In the genomic region with DNA sequence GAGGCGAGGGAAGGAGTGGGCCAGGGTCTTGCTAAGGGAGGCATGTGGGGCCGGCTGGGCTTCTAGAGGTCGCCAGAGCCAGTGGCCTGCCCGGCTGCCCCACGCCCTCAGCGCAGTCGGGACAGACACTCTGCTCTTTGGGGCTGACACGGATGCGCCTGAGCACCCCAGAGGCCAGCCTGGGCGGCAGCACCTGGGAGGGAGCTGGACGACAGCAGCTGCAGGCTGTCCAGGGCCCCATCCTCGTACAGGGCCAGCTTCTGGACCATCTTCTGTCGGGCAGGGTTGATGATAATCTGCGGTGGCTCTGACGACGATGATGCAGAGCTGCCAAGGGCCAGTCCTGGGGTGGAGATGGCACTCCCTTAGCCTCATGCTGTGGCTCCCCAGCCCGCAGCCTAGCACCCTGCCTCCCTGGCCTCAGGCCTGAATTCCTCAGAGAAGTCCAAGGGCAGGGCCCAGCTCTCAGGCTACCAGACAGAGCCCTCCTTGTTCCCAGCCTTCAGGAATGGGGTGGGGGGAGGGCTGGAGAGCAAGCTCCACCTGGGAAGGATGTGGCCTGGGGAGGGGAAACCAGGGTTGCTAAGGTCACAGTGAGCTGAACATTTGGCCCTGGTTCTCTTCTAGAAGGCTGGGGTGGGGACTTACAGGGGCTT, we compare ENCODE assay signal across 16 cellular contexts. TPM values are rescaled to one million over a fixed set of nuclear protein-coding genes. Genes with fewer than 3 reads are reported as not detected.
DNase-seq lines count a peak whose midpoint lies in the region; ATAC-seq and TF ChIP-seq lines count a peak whose summit lies in the region.
"Had no signal": no experiment of that assay in that cellular context is flagged by ENCODE, and none has a peak within 500 bp of the region (broad histone marks: within the 10 kb centered on the region; RNA-seq: fewer than 3 reads in every experiment).

No MANE protein-coding gene starts in this region.

- H2BK5ac ChIP-seq in trophoblast cell (ENCODE audit: low read depth, low read length, poor library complexity), result no peak overlapping the region

- intact Hi-C loops in activated naive CD4-positive, alpha-beta T cell treated with anti-CD3 and anti-CD28 coated beads for 36 hours (cut with micrococcal nuclease), result no loop called here

- H3K36me3 Mint-ChIP-seq in activated naive CD4-positive, alpha-beta T cell treated with anti-CD3 and anti-CD28 coated beads for 36 hours (ENCODE audit: low read depth), result peaks cover 16% of the 10 kb centered on the region

- peaks cover 8 to 14% of the 10 kb centered on the region in 2 experiments for H3K4me1 ChIP-seq in trophoblast cell (ENCODE audit: control insufficient read depth in 1 of 2, insufficient read depth in 2 of 2, low read length in 2 of 2)
- H3K4me1 ChIP-seq: right atrium auricular region had no signal

- H3K9me3 ChIP-seq in trophoblast cell (ENCODE audit: insufficient read depth, low read depth, low read length), result no peaks in the 10 kb centered on the region
- H3K9me3 ChIP-seq: right atrium auricular region, transverse colon had no signal

- peak; percentile 26 for DNase-seq in AG10803 (ENCODE audit: low read depth)
- DNase-seq in erythroblast (lab: John Stamatoyannopoulos, UW), result no peak
- peak; percentile 34 to 50 for DNase-seq in trophoblast cell
- DNase-seq in NCI-H774 (lab: John Stamatoyannopoulos, UW), result no peak
- no peak for DNase-seq in stimulated activated naive CD8-positive, alpha-beta T cell treated with anti-CD3 and anti-CD28 coated beads, Interleukin-15, amount 100 ng/mL, for 72 hours
- DNase-seq in activated naive CD4-positive, alpha-beta T cell treated with anti-CD3 and anti-CD28 coated beads for 36 hours, result no peak
- DNase-seq: activated CD4-positive, alpha-beta T cell treated with anti-CD3 and anti-CD28 coated beads for 1 hour; brain microvascular endothelial cell; COR-L47; GF-D8; nephron progenitor cell; stimulated activated CD4-positive, alpha-beta T cell treated with anti-CD3 and anti-CD28 coated beads, Interleukin-2, amount 100 ng/mL, for 48 hours; transverse colon had no signal

- H3K9ac ChIP-seq in trophoblast cell (ENCODE audit: low read length), result no peak overlapping the region

- no peaks in the 10 kb centered on the region for H3K79me2 ChIP-seq in trophoblast cell (ENCODE audit: control insufficient read depth, insufficient read depth, low read length, poor library complexity)

- CTCF ChIA-PET in activated naive CD4-positive, alpha-beta T cell treated with anti-CD3 and anti-CD28 coated beads for 36 hours (lab: Charles Lee), result interaction anchor here (0.7 to 2.6 kb wide), 9 partner anchors 8 to 79 kb away, joined by 3 to 12 read pairs (median 4); partner anchors contain the start of gene TMEM187

- H3K27me3 Mint-ChIP-seq in stimulated activated naive CD8-positive, alpha-beta T cell treated with anti-CD3 and anti-CD28 coated beads, Interleukin-15, amount 100 ng/mL, for 72 hours, result no peaks in the 10 kb centered on the region
- H3K27me3 Mint-ChIP-seq in activated naive CD4-positive, alpha-beta T cell treated with anti-CD3 and anti-CD28 coated beads for 36 hours (ENCODE audit: low read depth), result no peaks in the 10 kb centered on the region

- no peak overlapping the region for H3K4me2 ChIP-seq in trophoblast cell (ENCODE audit: low read length)

- TF ChIP-seq POLR2A in erythroblast (IDR thresholded peaks at IDR 0.05; ENCODE audit: low read length), result peak; percentile 1

- no peak for TF ChIP-seq CTCF in AG10803 (conservative IDR thresholded peaks at IDR 0.05; ENCODE audit: low read length)

- no peak overlapping the region for H3K4me3 Mint-ChIP-seq in stimulated activated naive CD8-positive, alpha-beta T cell treated with anti-CD3 and anti-CD28 coated beads, Interleukin-15, amount 100 ng/mL, for 72 hours
- no peak overlapping the region for H3K4me3 Mint-ChIP-seq in activated naive CD4-positive, alpha-beta T cell treated with anti-CD3 and anti-CD28 coated beads for 36 hours
- H3K4me3 Mint-ChIP-seq: nephron progenitor cell had no signal

- H3K79me1 ChIP-seq in trophoblast cell (ENCODE audit: low read length), result peaks cover 2% of the 10 kb centered on the region

- H3K27ac Mint-ChIP-seq in stimulated activated naive CD8-positive, alpha-beta T cell treated with anti-CD3 and anti-CD28 coated beads, Interleukin-15, amount 100 ng/mL, for 72 hours, result no peak overlapping the region
- H3K27ac Mint-ChIP-seq in activated naive CD4-positive, alpha-beta T cell treated with anti-CD3 and anti-CD28 coated beads for 36 hours, result no peak overlapping the region
- H3K27ac Mint-ChIP-seq: nephron progenitor cell had no signal

- peak overlapping the region; percentile 67 for H3K18ac ChIP-seq in trophoblast cell (ENCODE audit: low read length)

- no peak for ATAC-seq in GM21515 (IDR thresholded peaks at IDR 0.05; ENCODE audit: unreplicated experiment)
- ATAC-seq in stimulated activated naive CD8-positive, alpha-beta T cell treated with anti-CD3 and anti-CD28 coated beads, Interleukin-15, amount 100 ng/mL, for 72 hours, result no peak

- no peak overlapping the region for H2BK120ac ChIP-seq in trophoblast cell (ENCODE audit: insufficient read depth, low read length, poor library complexity)

- no peaks in the 10 kb centered on the region for H3K9me3 Mint-ChIP-seq in stimulated activated naive CD8-positive, alpha-beta T cell treated with anti-CD3 and anti-CD28 coated beads, Interleukin-15, amount 100 ng/mL, for 72 hours
- no peaks in the 10 kb centered on the region for H3K9me3 Mint-ChIP-seq in activated naive CD4-positive, alpha-beta T cell treated with anti-CD3 and anti-CD28 coated beads for 36 hours

- no peak overlapping the region for H3K4ac ChIP-seq in trophoblast cell (ENCODE audit: low read depth, low read length)

- H4K8ac ChIP-seq in trophoblast cell (ENCODE audit: low read depth, low read length), result no peak overlapping the region

- H2AK5ac ChIP-seq in trophoblast cell (ENCODE audit: low read length), result peak overlapping the region; percentile 67

- H4K91ac ChIP-seq in trophoblast cell (ENCODE audit: low read depth, low read length), result no peak overlapping the region

- H4K12ac ChIP-seq in trophoblast cell (ENCODE audit: low read depth, low read length), result peak overlapping the region; percentile 54

- peaks cover 35 to 39% of the 10 kb centered on the region in 2 experiments for H3K36me3 ChIP-seq in trophoblast cell (ENCODE audit: control insufficient read depth in 1 of 2, insufficient read depth in 2 of 2, low read length in 2 of 2)
- H3K36me3 ChIP-seq: transverse colon had no signal

- no peaks in the 10 kb centered on the region for H3K27me3 ChIP-seq in trophoblast cell (ENCODE audit: insufficient read depth, low read length)
- H3K27me3 ChIP-seq: brain microvascular endothelial cell, right atrium auricular region, transverse colon had no signal

- H3K4me3 ChIP-seq in AG10803 (ENCODE audit: low read length) (no peak overlapping the region), trophoblast cell (ENCODE audit: low read depth, low read length) (no peak overlapping the region)
- H3K4me3 ChIP-seq: right atrium auricular region, transverse colon had no signal

- peaks cover 43% of the 10 kb centered on the region for H3K4me1 Mint-ChIP-seq in stimulated activated naive CD8-positive, alpha-beta T cell treated with anti-CD3 and anti-CD28 coated beads, Interleukin-15, amount 100 ng/mL, for 72 hours
- peaks cover 9% of the 10 kb centered on the region for H3K4me1 Mint-ChIP-seq in activated naive CD4-positive, alpha-beta T cell treated with anti-CD3 and anti-CD28 coated beads for 36 hours (ENCODE audit: low read depth)

- H2BK12ac ChIP-seq in trophoblast cell (ENCODE audit: low read length), result peak overlapping the region; percentile 68

- no CpG with 5 or more reads among the region's 17 CpGs for WGBS in trophoblast cell (ENCODE audit: extremely low coverage, insufficient coverage, insufficient read length)

- no peak overlapping the region for H3K14ac ChIP-seq in trophoblast cell (ENCODE audit: low read length)

- H3K27ac ChIP-seq in trophoblast cell (ENCODE audit: low read depth, low read length), result peak overlapping the region; percentile 23
- H3K27ac ChIP-seq: brain microvascular endothelial cell, right atrium auricular region had no signal

- no peak overlapping the region for H3K23ac ChIP-seq in trophoblast cell (ENCODE audit: low read length)

- no peak overlapping the region for H2AFZ ChIP-seq in trophoblast cell (ENCODE audit: insufficient read depth, low read length, poor library complexity)

TF ChIP-seq in PFSK-1, 5 proteins besides CTCF, POLR2A, EP300 and RAD21 (continues in another document):
- no peak for TF ChIP-seq FOXP2 (optimal IDR thresholded peaks at IDR 0.05; ENCODE audit: borderline replicate concordance, extremely low read depth, extremely low read length, insufficient read depth)

RNA-seq across cellular contexts. Expression of gene IRAK1, which starts 7.2 kb away (rescaled TPM):
- polyA plus RNA-seq in PFSK-1 (2012; ENCODE audit: insufficient read length, low read depth), result 523 TPM
- polyA plus RNA-seq in trophoblast cell (2013), result 31.0 and 31.6 TPM in 2 replicates
- total RNA-seq in activated naive CD4-positive, alpha-beta T cell treated with anti-CD3 and anti-CD28 coated beads for 36 hours, result 10 to 100 TPM; 77.2 to 82.6 TPM

RNA-seq across cellular contexts. Expression of gene TMEM187, which starts 39.9 kb away (rescaled TPM):
- polyA plus RNA-seq in PFSK-1 (2012; ENCODE audit: insufficient read length, low read depth), result 8.0 TPM
- polyA plus RNA-seq in trophoblast cell (2013), result 4.9 and 5.0 TPM in 2 replicates
- 1 to 10 TPM; 6.2 to 6.7 TPM for total RNA-seq in activated naive CD4-positive, alpha-beta T cell treated with anti-CD3 and anti-CD28 coated beads for 36 hours

RNA-seq across cellular contexts. Expression of gene HCFC1, which starts 40.8 kb away (rescaled TPM):
- polyA plus RNA-seq in PFSK-1 (2012; ENCODE audit: insufficient read length, low read depth), result 41.1 TPM
- 47.6 and 50.4 TPM in 2 replicates for polyA plus RNA-seq in trophoblast cell (2013)
- 10 to 100 TPM; 85.0 to 86.1 TPM for total RNA-seq in activated naive CD4-positive, alpha-beta T cell treated with anti-CD3 and anti-CD28 coated beads for 36 hours

Comparison
In these comparisons a context has a peak if more than half of its experiments do, and no peak if none do; other contexts are left out.
1. DNase-seq: peak in AG10803 (single experiment) and trophoblast cell (2 of 2); none in erythroblast (0 of 2), NCI-H774 (single experiment), stimulated activated naive CD8-positive, alpha-beta T cell treated with anti-CD3 and anti-CD28 coated beads, Interleukin-15, amount 100 ng/mL, for 72 hours (0 of 2) and activated naive CD4-positive, alpha-beta T cell treated with anti-CD3 and anti-CD28 coated beads for 36 hours (single experiment).